21 cellular contexts compared by ENCODE assay signal in the genomic region with DNA sequence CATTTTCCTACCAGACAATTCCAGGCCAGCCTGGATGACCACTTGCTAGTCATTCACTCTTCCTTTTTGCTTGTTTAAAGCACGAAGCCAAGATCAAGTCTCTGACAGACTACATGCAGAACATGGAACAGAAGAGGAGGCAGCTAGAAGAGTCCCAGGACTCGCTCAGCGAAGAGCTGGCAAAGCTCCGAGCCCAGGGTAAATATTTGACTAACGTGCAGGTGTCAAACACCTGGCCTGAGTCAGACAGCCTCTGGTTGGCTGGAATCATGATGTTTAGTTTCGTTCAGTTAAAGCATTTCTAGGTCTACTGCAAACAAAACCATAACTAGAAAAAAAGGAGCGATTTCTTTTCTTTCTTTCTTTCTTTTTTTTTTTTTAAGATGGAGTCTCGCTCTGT. TPM values are rescaled to one million over a fixed set of nuclear protein-coding genes. Genes with fewer than 3 reads are reported as not detected.
DNase-seq lines count a peak whose midpoint lies in the region; ATAC-seq, FAIRE-seq and TF ChIP-seq lines count a peak whose summit lies in the region.
"Had no signal": no experiment of that assay in that cellular context is flagged by ENCODE, and none has a peak within 500 bp of the region (broad histone marks: within the 10 kb centered on the region; RNA-seq: fewer than 3 reads in every experiment).

No MANE protein-coding gene starts in this region.

- DNase-seq in NCI-H1417 treated with DMSO at 0.1 percent for 48 hours (lab: John Stamatoyannopoulos, UW): peak; percentile 9
- peak; percentile 39 for DNase-seq in NCI-H526 treated with DMSO at 0.1 percent for 48 hours (lab: John Stamatoyannopoulos, UW)
- peak; percentile 48 for DNase-seq in bronchial epithelial cell (ENCODE audit: low read depth)
- DNase-seq in stomach: peak; percentile 70
- DNase-seq in GM12891 (ENCODE audit: insufficient read length, low spot score): no peak
- DNase-seq in effector CD8-positive, alpha-beta T cell (lab: John Stamatoyannopoulos, UW): no peak
- DNase-seq: activated CD4-positive, alpha-beta memory T cell treated with anti-CD3 and anti-CD28 coated beads for 36 hours; activated CD4-positive, CD25-positive, alpha-beta regulatory T cell; activated effector memory CD4-positive, alpha-beta T cell treated with anti-CD3 and anti-CD28 coated beads, Interleukin-2, amount 50 U/mL, for 16 hours; activated naive CD8-positive, alpha-beta T cell treated with anti-CD3 and anti-CD28 coated beads, Interleukin-2, amount 50 U/mL, for 24 hours; CD4-positive, alpha-beta memory T cell; DND-41; hippocampal formation; lower lobe of right lung; NCI-H1694; stimulated activated CD4-positive, alpha-beta T cell treated with anti-CD3 and anti-CD28 coated beads, Interleukin-4, amount 100 ng/mL, for 24 hours; trophoblast cell had no signal

- H3K4me1 ChIP-seq in stomach (no peaks in the 10 kb centered on the region), gastroesophageal sphincter (no peaks in the 10 kb centered on the region)
- H3K4me1 ChIP-seq: lower lobe of right lung had no signal

- TF ChIP-seq POLR2A in stomach (IDR thresholded peaks at IDR 0.05) (no peak), GM12891 (IDR thresholded peaks at IDR 0.05; ENCODE audit: low read depth, low read length) (no peak), gastroesophageal sphincter (IDR thresholded peaks at IDR 0.05) (no peak)

- ATAC-seq in gastroesophageal sphincter: no peak
- ATAC-seq: activated naive CD8-positive, alpha-beta T cell treated with anti-CD3 and anti-CD28 coated beads, Interleukin-2, amount 50 U/mL, for 24 hours; lower lobe of right lung had no signal

- intact Hi-C loops in stomach (cut with DNase I; ENCODE audit: low total_unique reads): no loop called here

- H3K36me3 ChIP-seq in bronchial epithelial cell (ENCODE audit: control insufficient read depth, insufficient read depth, low read length): no peaks in the 10 kb centered on the region
- H3K36me3 ChIP-seq in stomach: no peaks in the 10 kb centered on the region
- peaks cover 0 to 3% of the 10 kb centered on the region in 2 donors for H3K36me3 ChIP-seq in gastroesophageal sphincter
- H3K36me3 ChIP-seq: lower lobe of right lung, neutrophil had no signal

- WGBS in stomach, 5 donors: 36 to 73% (median 41%) methylated on average over 8 of the region's 8 CpGs
- 93 to 98% methylated on average over 4 to 8 of the region's 8 CpGs for whole genome bisulfite sequencing in gastroesophageal sphincter (ENCODE audit: low coverage in 1 of 2), 2 donors

- no peak for FAIRE-seq in bronchial epithelial cell (lab: Jason Lieb, UNC)
- no peak for FAIRE-seq in GM12891 (lab: Jason Lieb, UNC)
- FAIRE-seq: islet of Langerhans had no signal

- no peak overlapping the region for H3K27ac ChIP-seq in stomach
- H3K27ac ChIP-seq in gastroesophageal sphincter: no peak overlapping the region
- H3K27ac ChIP-seq: lower lobe of right lung, neutrophil, SK-N-MC had no signal

- H3K9me3 ChIP-seq in stomach (no peaks in the 10 kb centered on the region), gastroesophageal sphincter (no peaks in the 10 kb centered on the region)
- H3K9me3 ChIP-seq: lower lobe of right lung, neutrophil had no signal

- TF ChIP-seq CTCF in bronchial epithelial cell (IDR thresholded peaks at IDR 0.05; ENCODE audit: insufficient read depth, low read length, severe bottlenecking) (no peak), stomach (IDR thresholded peaks at IDR 0.05) (no peak), gastroesophageal sphincter (IDR thresholded peaks at IDR 0.05) (no peak)

- H3K27me3 ChIP-seq in bronchial epithelial cell (ENCODE audit: control insufficient read depth, insufficient read depth, low read length) (peaks cover 3% of the 10 kb centered on the region), stomach (no peaks in the 10 kb centered on the region), gastroesophageal sphincter (no peaks in the 10 kb centered on the region)

- H3K4me3 ChIP-seq in bronchial epithelial cell (ENCODE audit: low read depth, low read length) (no peak overlapping the region), stomach (no peak overlapping the region), gastroesophageal sphincter (no peak overlapping the region)
- H3K4me3 ChIP-seq: lower lobe of right lung, SK-N-MC had no signal

- no peak for TF ChIP-seq EP300 in stomach (IDR thresholded peaks at IDR 0.05)
- TF ChIP-seq EP300 in gastroesophageal sphincter (IDR thresholded peaks at IDR 0.05): no peak

TF ChIP-seq in GM12891, 5 proteins besides CTCF, POLR2A, EP300 and RAD21:
- TF ChIP-seq POLR2AphosphoS5 (IDR thresholded peaks at IDR 0.05; ENCODE audit: low read depth, low read length) (no peak), SPI1 (IDR thresholded peaks at IDR 0.05; ENCODE audit: low read depth, low read length) (no peak), PAX5 (IDR thresholded peaks at IDR 0.05; ENCODE audit: insufficient read depth, low read length, severe bottlenecking) (no peak), POU2F2 (IDR thresholded peaks at IDR 0.05; ENCODE audit: low read depth, low read length) (no peak), TAF1 (IDR thresholded peaks at IDR 0.05; ENCODE audit: low read depth, low read length) (no peak)
TF ChIP-seq in GM12891: peak in this region for 0.

RNA-seq across cellular contexts. Expression of a gene that starts 44.2 kb away (rescaled TPM):
- total RNA-seq in bronchial epithelial cell (14.7 and 34.2 TPM in 2 replicates), stomach (10 to 100 TPM in 4 of 5 donors, not detected in 1; 14.7 to 88.7 (median 36.4) TPM), gastroesophageal sphincter (under 1 TPM in 2 of 4 donors, not detected in 2; 0.49 to 0.54 TPM)
- 10 to 100 TPM; 10.9 to 74.1 (median 20.5) TPM for polyA plus RNA-seq in stomach
- polyA plus RNA-seq in GM12891 (2012; ENCODE audit: low read depth, missing spikeins): 2.2 TPM
- total RNA-seq: activated CD4-positive, alpha-beta memory T cell treated with anti-CD3 and anti-CD28 coated beads for 36 hours; CD4-positive, alpha-beta memory T cell had no signal
- polyA plus RNA-seq: CD4-positive, alpha-beta memory T cell had no signal

Comparison
In these comparisons a context has a peak if more than half of its experiments do, and no peak if none do; other contexts are left out.
1. DNase-seq: peak in NCI-H1417 treated with DMSO at 0.1 percent for 48 hours (single experiment), NCI-H526 treated with DMSO at 0.1 percent for 48 hours (single experiment), bronchial epithelial cell (single experiment) and stomach (single experiment); none in GM12891 (single experiment) and effector CD8-positive, alpha-beta T cell (single experiment).